In genomic region chr1:82704966-82705365, GRCh38 we compare ENCODE assay signal across 21 cellular contexts.
"Had no signal": no experiment of that assay in that cellular context is flagged by ENCODE, and none has a peak within 500 bp of the region (broad histone marks: within the 10 kb centered on the region; RNA-seq: fewer than 3 reads in every experiment).

No MANE protein-coding gene starts in this region.

- H3K27ac ChIP-seq: foreskin keratinocyte had no signal

- DNase-seq: activated CD4-positive, alpha-beta T cell treated with anti-CD3 and anti-CD28 coated beads for 4 hours; activated CD4-positive, alpha-beta T cell treated with anti-CD3 and anti-CD28 coated beads, Interleukin-2, amount 50 U/mL, for 4 hours; activated effector memory CD4-positive, alpha-beta T cell treated with Interleukin-2 at 50 U/mL for 16 hours; activated naive CD4-positive, alpha-beta T cell treated with anti-CD3 and anti-CD28 coated beads for 36 hours; activated naive CD8-positive, alpha-beta T cell treated with anti-CD3 and anti-CD28 coated beads for 36 hours; activated T-cell treated with anti-CD3 and anti-CD28 coated beads for 4 hours; activated T-cell treated with anti-CD3 and anti-CD28 coated beads, Interleukin-2, amount 50 U/mL, for 72 hours; central memory CD4-positive, alpha-beta T cell; esophagus squamous epithelium; foreskin keratinocyte; heart left ventricle; mesendoderm; mucosa of descending colon; posterior cingulate gyrus; right cardiac atrium; stimulated activated CD4-positive, alpha-beta T cell treated with anti-CD3 and anti-CD28 coated beads, Interleukin-2, amount 100 ng/mL, for 48 hours; stimulated activated naive CD4-positive, alpha-beta T cell treated with Interleukin-2 at 50 U/mL for 16 hours had no signal

- ATAC-seq: activated T-cell treated with anti-CD3 and anti-CD28 coated beads, Interleukin-2, amount 50 U/mL, for 72 hours; foreskin keratinocyte; mucosa of descending colon; natural killer cell treated with Interleukin-12 subunit alpha and Interleukin-12 subunit beta and Interleukin-15 and Interleukin-18, amount 100 ng/mL, for 72 hours had no signal

- H3K4me3 ChIP-seq: ascending aorta, esophagus squamous epithelium, heart left ventricle, lung, mucosa of descending colon, tibial nerve had no signal

- H3K36me3 ChIP-seq: ascending aorta, esophagus squamous epithelium, heart left ventricle, tibial nerve had no signal

- H3K4me1 ChIP-seq: ascending aorta, esophagus squamous epithelium, foreskin keratinocyte, tibial nerve had no signal

- H3K9me3 ChIP-seq: ascending aorta, esophagus squamous epithelium, heart left ventricle, mucosa of descending colon, tibial nerve had no signal

- H3K27me3 ChIP-seq: ascending aorta, esophagus squamous epithelium, foreskin keratinocyte, heart left ventricle, tibial nerve had no signal
